In genomic region chr11:114183041-114183511, GRCh38 we compare ENCODE assay signal across 8 cellular contexts.
DNase-seq lines count a peak whose midpoint lies in the region; ATAC-seq and TF ChIP-seq lines count a peak whose summit lies in the region.

No MANE protein-coding gene starts in this region.

- TF ChIP-seq POLR2A in esophagus squamous epithelium (IDR thresholded peaks at IDR 0.05), result peak in 1 of 4 donors; percentile 40

- POLR2A ChIA-PET in HEK293T (lab: Yijun Ruan, JAX), result no interaction called here

- intact Hi-C loops in esophagus squamous epithelium (cut with DNase I), result no loop called here

- H3K36me3 ChIP-seq in esophagus squamous epithelium, result peaks cover 0 to 30% (median 0%) of the 10 kb centered on the region in 3 donors

- no peaks in the 10 kb centered on the region for H3K9me3 ChIP-seq in esophagus squamous epithelium

- H3K4me3 ChIP-seq in esophagus squamous epithelium, result peak overlapping the region in 1 of 4 donors; percentile 57

- CTCF ChIA-PET in activated CD8-positive, alpha-beta memory T cell treated with anti-CD3 and anti-CD28 coated beads, Interleukin-2, amount 10 ng/mL, durations not matched to agents 7 days and 5 days (lab: Charles Lee), result interaction anchor here (0.8 to 7.3 kb wide), 13 partner anchors 9 to 286 kb away, joined by 3 to 63 read pairs (median 4); partner anchors contain the start of gene ZBTB16
- CTCF ChIA-PET in HEK293T (lab: Yijun Ruan, JAX), result interaction anchor here (0.9 to 1.7 kb wide), 3 partner anchors 10 to 287 kb away, joined by 3 to 4 read pairs (median 3); no protein-coding TSS in a partner anchor

- peak overlapping the region; percentile 84 to 99 (median 96) for H3K27ac ChIP-seq in esophagus squamous epithelium

- no peaks in the 10 kb centered on the region for H3K27me3 ChIP-seq in esophagus squamous epithelium

- no peaks in the 10 kb centered on the region for H3K9me3 Mint-ChIP-seq in activated CD8-positive, alpha-beta memory T cell treated with anti-CD3 and anti-CD28 coated beads, Interleukin-2, amount 10 ng/mL, durations not matched to agents 7 days and 5 days (ENCODE audit: low read depth)

- peak overlapping the region; percentile 16 for H3K4me3 Mint-ChIP-seq in activated CD8-positive, alpha-beta memory T cell treated with anti-CD3 and anti-CD28 coated beads, Interleukin-2, amount 10 ng/mL, durations not matched to agents 7 days and 5 days

- peak; percentile 94 for ATAC-seq in activated CD8-positive, alpha-beta memory T cell treated with anti-CD3 and anti-CD28 coated beads, Interleukin-2, amount 10 ng/mL, durations not matched to agents 7 days and 5 days
- no peak for ATAC-seq in HG03354 (IDR thresholded peaks at IDR 0.05; ENCODE audit: poor library complexity, severe bottlenecking, unreplicated experiment)

- H3K36me3 Mint-ChIP-seq in activated CD8-positive, alpha-beta memory T cell treated with anti-CD3 and anti-CD28 coated beads, Interleukin-2, amount 10 ng/mL, durations not matched to agents 7 days and 5 days, result peaks cover 6% of the 10 kb centered on the region

- peak overlapping the region; percentile 92 for H3K27ac Mint-ChIP-seq in activated CD8-positive, alpha-beta memory T cell treated with anti-CD3 and anti-CD28 coated beads, Interleukin-2, amount 10 ng/mL, durations not matched to agents 7 days and 5 days

- no peak for TF ChIP-seq CTCF in esophagus squamous epithelium (IDR thresholded peaks at IDR 0.05)

- 65 to 71% methylated on average over 9 to 16 of the region's 16 CpGs for WGBS in esophagus squamous epithelium, 2 donors

- no peaks in the 10 kb centered on the region for H3K27me3 Mint-ChIP-seq in activated CD8-positive, alpha-beta memory T cell treated with anti-CD3 and anti-CD28 coated beads, Interleukin-2, amount 10 ng/mL, durations not matched to agents 7 days and 5 days

- DNase-seq in GF-D8 (lab: John Stamatoyannopoulos, UW), result peak; percentile 94
- DNase-seq in activated CD8-positive, alpha-beta memory T cell treated with anti-CD3 and anti-CD28 coated beads, Interleukin-2, amount 10 ng/mL, durations not matched to agents 7 days and 5 days, result peak; percentile 90
- DNase-seq in esophagus squamous epithelium (lab: John Stamatoyannopoulos, UW), result no peak
- peak; percentile 32 to 37 for DNase-seq in stimulated activated CD4-positive, alpha-beta T cell treated with anti-CD3 and anti-CD28 coated beads, Interleukin-4, amount 100 ng/mL, for 48 hours (ENCODE audit: low read depth in 2 of 2)
- no peak for DNase-seq in SHP77 treated with DMSO at 0.1 percent for 48 hours (lab: John Stamatoyannopoulos, UW)
- no peak for DNase-seq in HEK293T (ENCODE audit: extremely low spot score)
- no peak for DNase-seq in SIG-M5 (lab: John Stamatoyannopoulos, UW)

- peaks cover 23 to 89% (median 52%) of the 10 kb centered on the region in 3 donors for H3K4me1 ChIP-seq in esophagus squamous epithelium

- H3K4me1 Mint-ChIP-seq in activated CD8-positive, alpha-beta memory T cell treated with anti-CD3 and anti-CD28 coated beads, Interleukin-2, amount 10 ng/mL, durations not matched to agents 7 days and 5 days, result peaks cover 87% of the 10 kb centered on the region

TF ChIP-seq in HEK293T, 16 proteins besides CTCF, POLR2A, EP300 and RAD21:
- no peak for TF ChIP-seq HDGF (IDR thresholded peaks at IDR 0.05; ENCODE audit: borderline replicate concordance)
- no peak for TF ChIP-seq NFRKB (IDR thresholded peaks at IDR 0.05)
- TF ChIP-seq ELF4 (IDR thresholded peaks at IDR 0.05), result no peak
- TF ChIP-seq L3MBTL2 (conservative IDR thresholded peaks at IDR 0.05), result no peak
- TF ChIP-seq BHLHE40 (IDR thresholded peaks at IDR 0.05; ENCODE audit: borderline replicate concordance), result no peak
- TF ChIP-seq FOXA1 (IDR thresholded peaks at IDR 0.05), result no peak
- no peak for TF ChIP-seq LEF1 (IDR thresholded peaks at IDR 0.05; ENCODE audit: borderline replicate concordance)
- no peak for TF ChIP-seq SUZ12 (IDR thresholded peaks at IDR 0.05)
- no peak for TF ChIP-seq FOXK2 (IDR thresholded peaks at IDR 0.05)
- TF ChIP-seq CTBP1 (IDR thresholded peaks at IDR 0.05; ENCODE audit: borderline replicate concordance), result no peak
- TF ChIP-seq ZNF384 (IDR thresholded peaks at IDR 0.05), result no peak
- no peak for TF ChIP-seq SP1 (IDR thresholded peaks at IDR 0.05)

Comparison
In these comparisons a context has a peak if more than half of its experiments do, and no peak if none do; other contexts are left out.
1. DNase-seq: peak in GF-D8 (single experiment), activated CD8-positive, alpha-beta memory T cell treated with anti-CD3 and anti-CD28 coated beads, Interleukin-2, amount 10 ng/mL, durations not matched to agents 7 days and 5 days (single experiment) and stimulated activated CD4-positive, alpha-beta T cell treated with anti-CD3 and anti-CD28 coated beads, Interleukin-4, amount 100 ng/mL, for 48 hours (2 of 2); none in esophagus squamous epithelium (single experiment), SHP77 treated with DMSO at 0.1 percent for 48 hours (single experiment), HEK293T (single experiment) and SIG-M5 (single experiment).